ENCODE assay signal across 29 cellular contexts in the genomic region with DNA sequence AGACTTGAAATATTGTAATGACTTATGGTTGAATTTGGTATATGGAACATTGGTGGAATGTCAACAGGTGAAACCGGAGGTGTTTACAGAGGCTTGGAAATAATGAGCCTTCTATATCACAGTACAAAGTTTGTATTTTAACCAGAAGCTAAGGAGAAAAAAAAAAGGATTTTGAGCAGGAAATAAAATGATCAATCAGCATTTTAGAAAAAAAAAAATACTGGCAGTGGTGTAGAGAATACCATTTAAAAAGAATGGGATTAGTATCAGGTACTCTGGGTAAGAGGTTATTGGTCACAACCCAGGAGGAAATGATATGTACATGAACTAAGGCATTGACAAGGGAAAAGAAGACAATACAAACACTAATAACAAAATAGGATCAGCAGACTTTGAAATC.
"Had no signal": no experiment of that assay in that cellular context is flagged by ENCODE, and none has a peak within 500 bp of the region (broad histone marks: within the 10 kb centered on the region; RNA-seq: fewer than 3 reads in every experiment).

No MANE protein-coding gene starts in this region.

- H3K4me2 ChIP-seq: neural progenitor cell had no signal

- H3K36me3 ChIP-seq: neural progenitor cell, ovary, right lobe of liver, sigmoid colon, stomach, thoracic aorta, thyroid gland, tibial nerve, upper lobe of left lung, vagina had no signal

- H3K9me3 ChIP-seq: ovary, psoas muscle, right lobe of liver, sigmoid colon, stomach, thoracic aorta, thyroid gland, tibial nerve, upper lobe of left lung, vagina had no signal

- H3K27ac ChIP-seq: neural progenitor cell, ovary, parathyroid adenoma, psoas muscle, right lobe of liver, sigmoid colon, stomach, thoracic aorta, thyroid gland, tibial nerve, upper lobe of left lung, vagina had no signal

- FAIRE-seq: small intestine, urothelium cell line had no signal

- H3K9ac ChIP-seq: neural progenitor cell, parathyroid adenoma had no signal

- H3K4me1 Mint-ChIP-seq: natural killer cell; nephron; stimulated activated effector memory CD8-positive, alpha-beta T cell treated with anti-CD3 and anti-CD28 coated beads, Interleukin-12 subunit alpha, Interleukin-12 subunit beta, amount 100 ng/mL, for 72 hours; stimulated activated naive B cell treated with anti-CD40 and anti-IgM and Interleukin-4, amounts not matched to agents 10 μg/mL and 1 μg/mL and 100 μg/mL, for 72 hours had no signal

- H3K27me3 ChIP-seq: neural progenitor cell, ovary, sigmoid colon, stomach, thyroid gland, upper lobe of left lung, vagina had no signal

- H3K4me3 ChIP-seq: neural progenitor cell, ovary, psoas muscle, right lobe of liver, sigmoid colon, stomach, thoracic aorta, thyroid gland, tibial nerve, upper lobe of left lung, vagina had no signal

- H3K4me3 Mint-ChIP-seq: natural killer cell; nephron; neural progenitor cell; stimulated activated effector memory CD8-positive, alpha-beta T cell treated with anti-CD3 and anti-CD28 coated beads, Interleukin-12 subunit alpha, Interleukin-12 subunit beta, amount 100 ng/mL, for 72 hours; stimulated activated naive B cell treated with anti-CD40 and anti-IgM and Interleukin-4, amounts not matched to agents 10 μg/mL and 1 μg/mL and 100 μg/mL, for 72 hours; stimulated activated naive CD8-positive, alpha-beta T cell treated with anti-CD3 and anti-CD28 coated beads, Interleukin-15, Interleukin-2, amounts not matched to agents 100 ng/mL and 50 ng/mL, for 24 hours had no signal

- H3K27me3 Mint-ChIP-seq: progenitor cell of endocrine pancreas; stimulated activated naive CD8-positive, alpha-beta T cell treated with anti-CD3 and anti-CD28 coated beads, Interleukin-15, Interleukin-2, amounts not matched to agents 100 ng/mL and 50 ng/mL, for 24 hours had no signal

- ATAC-seq: natural killer cell; psoas muscle; right cardiac atrium; right lobe of liver; stimulated activated effector memory CD8-positive, alpha-beta T cell treated with anti-CD3 and anti-CD28 coated beads, Interleukin-12 subunit alpha, Interleukin-12 subunit beta, amount 100 ng/mL, for 72 hours; stimulated activated naive B cell treated with anti-CD40 and anti-IgM and Interleukin-4, amounts not matched to agents 10 μg/mL and 1 μg/mL and 100 μg/mL, for 72 hours had no signal

- H3K79me2 ChIP-seq: parathyroid adenoma had no signal

- H3K36me3 Mint-ChIP-seq: natural killer cell; neural progenitor cell; stimulated activated effector memory CD8-positive, alpha-beta T cell treated with anti-CD3 and anti-CD28 coated beads, Interleukin-12 subunit alpha, Interleukin-12 subunit beta, amount 100 ng/mL, for 72 hours; stimulated activated naive B cell treated with anti-CD40 and anti-IgM and Interleukin-4, amounts not matched to agents 10 μg/mL and 1 μg/mL and 100 μg/mL, for 72 hours had no signal

- DNase-seq: natural killer cell; occipital lobe; ovary; posterior cingulate gyrus; psoas muscle; right cardiac atrium; right lobe of liver; sigmoid colon; small intestine; stimulated activated CD4-positive, alpha-beta T cell treated with anti-CD3 and anti-CD28 coated beads, Interleukin-15, amount 100 ng/mL, for 24 hours; stimulated activated CD4-positive, alpha-beta T cell treated with anti-CD3 and anti-CD28 coated beads, Interleukin-2, amount 100 ng/mL, for 24 hours; stimulated activated CD4-positive, alpha-beta T cell treated with anti-CD3 and anti-CD28 coated beads, Interleukin-2, amount 100 ng/mL, for 48 hours; stimulated activated CD4-positive, alpha-beta T cell treated with anti-CD3 and anti-CD28 coated beads, Interleukin-4, amount 100 ng/mL, for 24 hours; stimulated activated naive B cell treated with anti-CD40 and anti-IgM and Interleukin-4, amounts not matched to agents 10 μg/mL and 1 μg/mL and 100 μg/mL, for 72 hours; stimulated activated naive CD4-positive, alpha-beta T cell treated with Interleukin-2 at 50 U/mL for 16 hours; stomach; thyroid gland; trophoblast cell; upper lobe of left lung had no signal

- H3K4me1 ChIP-seq: parathyroid adenoma, psoas muscle, right lobe of liver, sigmoid colon, stomach, thyroid gland, tibial nerve, upper lobe of left lung, vagina had no signal

- H2AFZ ChIP-seq: neural progenitor cell, parathyroid adenoma had no signal

- H3K27ac Mint-ChIP-seq: natural killer cell; nephron; neural progenitor cell; progenitor cell of endocrine pancreas; stimulated activated effector memory CD8-positive, alpha-beta T cell treated with anti-CD3 and anti-CD28 coated beads, Interleukin-12 subunit alpha, Interleukin-12 subunit beta, amount 100 ng/mL, for 72 hours; stimulated activated naive B cell treated with anti-CD40 and anti-IgM and Interleukin-4, amounts not matched to agents 10 μg/mL and 1 μg/mL and 100 μg/mL, for 72 hours; stimulated activated naive CD8-positive, alpha-beta T cell treated with anti-CD3 and anti-CD28 coated beads, Interleukin-15, Interleukin-2, amounts not matched to agents 100 ng/mL and 50 ng/mL, for 24 hours had no signal

- H3K9me3 Mint-ChIP-seq: nephron had no signal
